ENCODE assay signal across 8 cellular contexts in genomic region chr20:13008761-13009681, GRCh38. TPM values are rescaled to one million over a fixed set of nuclear protein-coding genes. Genes with fewer than 3 reads are reported as not detected.
DNase-seq lines count a peak whose midpoint lies in the region; ATAC-seq, FAIRE-seq and TF ChIP-seq lines count a peak whose summit lies in the region.

SPTLC3 (plus strand) TSS chr20:13008972; CDS start chr20:13009268, 296 bp downstream.

- H2BK15ac ChIP-seq in H9 (ENCODE audit: low read depth, low read length) (no peak within 1 kb of the TSS), H1 (ENCODE audit: low read length) (no peak within 1 kb of the TSS)

- TF ChIP-seq POLR2A in H1 (IDR thresholded peaks at IDR 0.05; ENCODE audit: control extremely low read depth in 1 of 2, low read depth in 2 of 2, low read length in 2 of 2) (no peak), uterus (IDR thresholded peaks at IDR 0.05) (peak in 1 of 2 donors; percentile 16)

- peak within 1 kb of the TSS in 2 of 3 experiments; percentile 79 to 87; a peak in 2 of 7 replicates for H3K27ac Mint-ChIP-seq in H9
- H3K27ac Mint-ChIP-seq in HFFc6, result no peak within 1 kb of the TSS

- H3K23me2 ChIP-seq in H9 (ENCODE audit: insufficient read length, low read depth, low read length, poor library complexity, severe bottlenecking) (no peaks in the 10 kb centered on the region), H1 (ENCODE audit: low read depth, low read length) (no peaks in the 10 kb centered on the region)

- H2BK20ac ChIP-seq in H9 (ENCODE audit: low read depth, low read length, poor library complexity, severe bottlenecking) (no peak within 1 kb of the TSS), H1 (ENCODE audit: low read length) (no peak within 1 kb of the TSS)

- H3K27me3 ChIP-seq in H9 (ENCODE audit: insufficient read depth, low read length) (no peaks in the 10 kb centered on the region), MM.1S (replicated peaks; ENCODE audit: insufficient read depth, low read length) (no peaks in the 10 kb centered on the region), H1 (replicated peaks in 1 of 4; ENCODE audit: control insufficient read depth in 3 of 4, extremely low read depth in 1 of 4, insufficient read depth in 3 of 4, low read length in 3 of 4) (no peaks in the 10 kb centered on the region; a peak in 1 of 7 replicates), uterus (no peaks in the 10 kb centered on the region)

- H3K4me2 ChIP-seq in H9 (ENCODE audit: insufficient read depth, insufficient read length, low read length), result no peak within 1 kb of the TSS
- H3K4me2 ChIP-seq in MM.1S (ENCODE audit: low read depth, low read length), result peak within 1 kb of the TSS; percentile 87
- peak within 1 kb of the TSS; percentile 5 to 10; a peak in 1 of 4 replicates for H3K4me2 ChIP-seq in H1 (ENCODE audit: insufficient read depth in 1 of 2, low read depth in 2 of 2, low read length in 2 of 2)

- H4K91ac ChIP-seq in H9 (ENCODE audit: insufficient read length, low read depth, low read length), result no peak within 1 kb of the TSS
- no peak within 1 kb of the TSS for H4K91ac ChIP-seq in H1 (replicated peaks; ENCODE audit: insufficient read length, low read length)

- peak; percentile 63 for FAIRE-seq in H1 (lab: Jason Lieb, UNC)

- no peaks in the 10 kb centered on the region for H3K9me3 ChIP-seq in H9 (ENCODE audit: control insufficient read depth, low read depth, low read length)
- no peaks in the 10 kb centered on the region for H3K9me3 ChIP-seq in MM.1S (replicated peaks; ENCODE audit: insufficient read depth, low read length)
- no peaks in the 10 kb centered on the region for H3K9me3 ChIP-seq in H1 (ENCODE audit: insufficient read depth in 2 of 2, low read depth in 1 of 2, low read length in 1 of 2)
- H3K9me3 ChIP-seq in uterus, result no peaks in the 10 kb centered on the region

- no CpG with 5 or more reads among the region's 9 CpGs for WGBS in H9 (ENCODE audit: extremely low coverage, insufficient read length, low lambda C conversion rate)
- WGBS in H1 (ENCODE audit: extremely low coverage in 1 of 2, insufficient coverage in 1 of 2, insufficient read length in 1 of 2, insufficient replicate concordance in 2 of 2, low coverage in 1 of 2, low lambda C conversion rate in 2 of 2, missing lambda C conversion rate in 1 of 2), 2 experiments, result 38% methylated on average over 9 of the region's 9 CpGs; no CpG with 5 or more reads in 1 of the 2 experiments

- H3K4me3 ChIP-seq in MM.1S (ENCODE audit: low read length), result peak within 1 kb of the TSS; percentile 61
- peak within 1 kb of the TSS in 1 of 4 experiments; percentile 8; a peak in 1 of 8 replicates for H3K4me3 ChIP-seq in H1 (ENCODE audit: extremely low read depth in 1 of 4, insufficient read depth in 2 of 4, low read depth in 3 of 4, low read length in 4 of 4)
- peak within 1 kb of the TSS; percentile 21 to 45 for H3K4me3 ChIP-seq in uterus

- H2BK12ac ChIP-seq in H9 (ENCODE audit: insufficient read length, low read depth, low read length) (no peak within 1 kb of the TSS), H1 (ENCODE audit: low read depth, low read length) (no peak within 1 kb of the TSS)

- CTCF ChIA-PET in H1 (lab: Charles Lee; ENCODE audit: partially characterized antibody), result interaction anchor here (0.6 to 1.6 kb wide), 7 partner anchors 10 to 95 kb away, joined by 3 to 4 read pairs (median 4); no protein-coding TSS in a partner anchor

- H3K36me3 Mint-ChIP-seq in H9 (ENCODE audit: insufficient read depth in 1 of 3, low read depth in 3 of 3) (no peaks in the 10 kb centered on the region), HFFc6 (ENCODE audit: low read depth) (no peaks in the 10 kb centered on the region)

- H3K4me3 Mint-ChIP-seq in H9 (peak within 1 kb of the TSS in 1 of 2 experiments; percentile 54; a peak in 2 of 5 replicates), HFFc6 (no peak within 1 kb of the TSS)

- H3K9ac ChIP-seq in H9 (ENCODE audit: extremely low read depth, insufficient read length, low read length) (no peak within 1 kb of the TSS), MM.1S (ENCODE audit: low read length) (peak within 1 kb of the TSS; percentile 66), H1 (replicated peaks in 1 of 4; ENCODE audit: extremely low read depth in 1 of 4, low read depth in 3 of 4, low read length in 3 of 4) (no peak within 1 kb of the TSS)

- H3K4me1 Mint-ChIP-seq in H9 (peaks cover 34 to 37% of the 10 kb centered on the region in 2 experiments), HFFc6 (ENCODE audit: low read depth) (no peaks in the 10 kb centered on the region)

- TF ChIP-seq EP300 in H1 (IDR thresholded peaks at IDR 0.05; ENCODE audit: borderline replicate concordance in 1 of 2, low read depth in 2 of 2, low read length in 2 of 2), result no peak

- H3K36me3 ChIP-seq in MM.1S (replicated peaks; ENCODE audit: insufficient read depth, low read length) (no peaks in the 10 kb centered on the region), H1 (ENCODE audit: control insufficient read depth in 2 of 4, insufficient read depth in 4 of 4, low read length in 3 of 4) (no peaks in the 10 kb centered on the region), uterus (no peaks in the 10 kb centered on the region)

- DNase-seq in H9 (peak; percentile 60), MM.1S (no peak), H1 (ENCODE audit: low read depth in 1 of 2, low spot score in 2 of 2) (peak in 1 of 2 experiments; percentile 15), mucosa of gallbladder (ENCODE audit: low spot score) (peak; percentile 61), uterus (peak in 1 of 2 donors; percentile 21), HFFc6 (no peak), NCI-H2196 treated with DMSO at 0.1 percent for 48 hours (lab: John Stamatoyannopoulos, UW; ENCODE audit: unreplicated experiment) (no peak)

- H3K14ac ChIP-seq in H9 (ENCODE audit: insufficient read depth, low read length) (no peak within 1 kb of the TSS), H1 (ENCODE audit: insufficient read length) (no peak within 1 kb of the TSS)

- no peak within 1 kb of the TSS for H3K18ac ChIP-seq in H9 (ENCODE audit: insufficient read length, low read depth, low read length)
- H3K18ac ChIP-seq in H1 (ENCODE audit: extremely low read depth, low read length), result 0 out of 2 replicates have a peak within 1 kb of the TSS, but pooled peaks have one; percentile 1

- H3K9me3 Mint-ChIP-seq in H9, result no peaks in the 10 kb centered on the region
- H3K9me3 Mint-ChIP-seq in HFFc6, result peaks cover 37% of the 10 kb centered on the region

- no peak within 1 kb of the TSS for H2BK120ac ChIP-seq in H9 (ENCODE audit: low read depth, low read length, poor library complexity, severe bottlenecking)
- H2BK120ac ChIP-seq in H1 (replicated peaks; ENCODE audit: low read depth, low read length), result no peak within 1 kb of the TSS

- POLR2A ChIA-PET in H1 (lab: Charles Lee; ENCODE audit: partially characterized antibody), result no interaction called here

- H4K20me1 ChIP-seq in H9 (ENCODE audit: control insufficient read depth, insufficient read depth, insufficient read length), result no peaks in the 10 kb centered on the region
- no peaks in the 10 kb centered on the region for H4K20me1 ChIP-seq in MM.1S (ENCODE audit: insufficient read depth, low read length)
- no peaks in the 10 kb centered on the region for H4K20me1 ChIP-seq in H1 (replicated peaks in 1 of 2; ENCODE audit: control insufficient read depth in 1 of 2, insufficient read depth in 2 of 2, low read length in 2 of 2)

- H3K56ac ChIP-seq in H9 (ENCODE audit: insufficient read length, low read depth, low read length), result no peak within 1 kb of the TSS
- H3K56ac ChIP-seq in H1 (replicated peaks; ENCODE audit: insufficient read length, low read depth, low read length), result no peak within 1 kb of the TSS

- H3K27ac ChIP-seq in H9 (ENCODE audit: insufficient read length, low read depth, low read length), result no peak within 1 kb of the TSS
- H3K27ac ChIP-seq in MM.1S (ENCODE audit: low read length), result peak within 1 kb of the TSS; percentile 83
- no peak within 1 kb of the TSS for H3K27ac ChIP-seq in H1 (ENCODE audit: low read depth, low read length)
- peak within 1 kb of the TSS; percentile 66 to 70 for H3K27ac ChIP-seq in uterus

- H3K27me3 Mint-ChIP-seq in H9 (ENCODE audit: low read depth) (no peaks in the 10 kb centered on the region; the same call in none of the 2 replicates), HFFc6 (ENCODE audit: insufficient read depth) (no peaks in the 10 kb centered on the region)

- no peak within 1 kb of the TSS for H4K8ac ChIP-seq in H9 (replicated peaks; ENCODE audit: insufficient read length, low read depth, low read length)
- H4K8ac ChIP-seq in H1 (ENCODE audit: extremely low read depth, insufficient read depth, low read length), result no peak within 1 kb of the TSS

- H3K79me2 ChIP-seq in H9 (ENCODE audit: insufficient read depth, low read length), result no peaks in the 10 kb centered on the region
- H3K79me2 ChIP-seq in MM.1S (ENCODE audit: low read length), result no peaks in the 10 kb centered on the region
- no peaks in the 10 kb centered on the region for H3K79me2 ChIP-seq in H1 (ENCODE audit: control insufficient read depth in 1 of 2, insufficient read depth in 2 of 2, low read length in 2 of 2)

- no peak within 1 kb of the TSS for H3K23ac ChIP-seq in H9 (ENCODE audit: insufficient read length, low read depth, low read length)
- H3K23ac ChIP-seq in H1 (ENCODE audit: insufficient read length), result no peak within 1 kb of the TSS

- H2BK5ac ChIP-seq in H9 (ENCODE audit: insufficient read length, low read length), result no peak within 1 kb of the TSS
- H2BK5ac ChIP-seq in H1 (ENCODE audit: low read depth, low read length), result no peak within 1 kb of the TSS

- H4K5ac ChIP-seq in H9 (ENCODE audit: insufficient read length, low read depth, low read length) (no peak within 1 kb of the TSS), H1 (ENCODE audit: insufficient read length, low read depth, low read length) (no peak within 1 kb of the TSS)

- intact Hi-C loops in uterus (cut with DNase I; ENCODE audit: low total_unique reads), result no loop called here

- H3K4me1 ChIP-seq in H9 (ENCODE audit: insufficient read depth, low read length), result no peaks in the 10 kb centered on the region; the same call in 1 of the 2 replicates
- H3K4me1 ChIP-seq in MM.1S (ENCODE audit: low read length), result peaks cover 13% of the 10 kb centered on the region
- peaks cover 0 to 3% (median 0%) of the 10 kb centered on the region in 4 experiments; a peak in 2 of 7 replicates for H3K4me1 ChIP-seq in H1 (replicated peaks in 1 of 4; ENCODE audit: control insufficient read depth in 3 of 4, insufficient read depth in 4 of 4, low read length in 3 of 4)
- peaks cover 0 to 8% of the 10 kb centered on the region in 2 donors for H3K4me1 ChIP-seq in uterus

- H3K79me1 ChIP-seq in H9 (ENCODE audit: insufficient read depth, low read depth, low read length, poor library complexity, severe bottlenecking) (no peaks in the 10 kb centered on the region), H1 (ENCODE audit: low read depth, low read length) (no peaks in the 10 kb centered on the region)

- peak; percentile 25; the same call in 1 of the 3 replicates for TF ChIP-seq CTCF in H9 (conservative IDR thresholded peaks at IDR 0.05)
- TF ChIP-seq CTCF in MM.1S (IDR thresholded peaks at IDR 0.05; ENCODE audit: low read length), result 0 out of 2 replicates have a peak, but pooled peaks have one; percentile 21
- TF ChIP-seq CTCF in H1 (IDR thresholded peaks at IDR 0.05; ENCODE audit: control extremely low read depth in 1 of 3, insufficient read depth in 1 of 3, low read depth in 1 of 3, low read length in 3 of 3), result peak in 2 of 3 experiments; percentile 27 to 32; a peak in 2 of 4 replicates
- TF ChIP-seq CTCF in uterus (IDR thresholded peaks at IDR 0.05), result no peak
- TF ChIP-seq CTCF in HFFc6 (IDR thresholded peaks at IDR 0.05), result no peak

- peak; percentile 26 to 51; a peak in 3 of 4 replicates for TF ChIP-seq RAD21 in H1 (IDR thresholded peaks at IDR 0.05 in 1 of 2, conservative IDR thresholded peaks at IDR 0.05 in 1 of 2; ENCODE audit: low read depth in 2 of 2, low read length in 2 of 2)

- H3K9me2 ChIP-seq in MM.1S (replicated peaks; ENCODE audit: insufficient read depth, low read length), result no peaks in the 10 kb centered on the region

- H3T11ph ChIP-seq in H9 (ENCODE audit: low read length), result no peak within 1 kb of the TSS

- H3K4ac ChIP-seq in H9 (ENCODE audit: low read depth, low read length), result no peak within 1 kb of the TSS
- H3K4ac ChIP-seq in H1 (replicated peaks; ENCODE audit: insufficient read length, low read depth, low read length), result no peak within 1 kb of the TSS

- ATAC-seq in GM18520 (IDR thresholded peaks at IDR 0.05; ENCODE audit: unreplicated experiment), result peak; percentile 16

- no peak within 1 kb of the TSS for H2AFZ ChIP-seq in H9 (ENCODE audit: low read length)
- H2AFZ ChIP-seq in MM.1S (ENCODE audit: low read length), result peak within 1 kb of the TSS; percentile 69
- H2AFZ ChIP-seq in H1 (ENCODE audit: low read length), result peak within 1 kb of the TSS; percentile 64; the same call in 1 of the 2 replicates

- H2AK5ac ChIP-seq in H9 (ENCODE audit: insufficient read length, low read length) (no peak within 1 kb of the TSS), H1 (ENCODE audit: low read depth, low read length) (no peak within 1 kb of the TSS)

- H3F3A ChIP-seq in MM.1S (ENCODE audit: insufficient read depth, low read length), result peaks cover 12% of the 10 kb centered on the region

RNA-seq across cellular contexts. Expression of gene SPTLC3, which starts in this region (rescaled TPM):
- total RNA-seq in H9 (2021) (0.42 and 0.68 TPM in 2 replicates), mucosa of gallbladder (26.7 TPM), uterus (10 to 100 TPM in 1 of 4 donors, 1 to 10 TPM in 2, under 1 TPM in 1; 0.51 to 23.9 (median 4.5) TPM)
- total RNA-seq in H1 (2021; fragmentation: NEBNext Ultra II Directional; extraction: Animal tissue kit (Norgen Biotek cat#: 25700)), result 0.42 and 0.82 TPM in 2 replicates
- polyA plus RNA-seq in H1 (2011; rRNA removed), result 0.11 and 0.23 TPM in 2 replicates
- 0.08 TPM for polyA plus RNA-seq in H1 (2011; cell fraction: cytosol; rRNA removed)
- 0.48 TPM for polyA plus RNA-seq in H1 (2011; cell fraction: nucleus; rRNA removed)
- polyA plus RNA-seq in H1 (2012, experiment 1 of 2), result 0.10 to 0.78 TPM (median 0.24 TPM) in 4 replicates
- not detected for polyA plus RNA-seq in H1 (2012, experiment 2 of 2)
- polyA plus RNA-seq in H1 (2013, experiment 1 of 2), result 0.28 TPM
- polyA plus RNA-seq in H1 (2013, experiment 2 of 2), result 0.22 TPM
- polyA minus RNA-seq in H1 (2011; rRNA and poly(A)+ RNA removed), result 0.19 and 0.24 TPM in 2 replicates
- polyA minus RNA-seq in H1 (2011; cell fraction: cytosol; rRNA and poly(A)+ RNA removed), result not detected
- polyA minus RNA-seq in H1 (2011; cell fraction: nucleus; rRNA and poly(A)+ RNA removed), result 0.50 TPM
- not detected for total RNA-seq in HFFc6 (2021; fragmentation: NEBNext Ultra II Directional; extraction: Animal tissue kit (Norgen Biotek cat#: 25700))

Comparison
In these comparisons a context has a peak if more than half of its experiments do, and no peak if none do; other contexts are left out.
1. Peak in DNase-seq in H9; RNA of the gene not detected or under 1 TPM.
2. H3K27ac ChIP-seq: peak in MM.1S (single experiment) and uterus (2 of 2); none in H9 (single experiment) and H1 (single experiment).
3. CTCF ChIP-seq: peak in H9 (single experiment), MM.1S (single experiment) and H1 (2 of 3); none in uterus (0 of 4) and HFFc6 (single experiment).